ENCODE assay signal across 8 cellular contexts in the genomic region with DNA sequence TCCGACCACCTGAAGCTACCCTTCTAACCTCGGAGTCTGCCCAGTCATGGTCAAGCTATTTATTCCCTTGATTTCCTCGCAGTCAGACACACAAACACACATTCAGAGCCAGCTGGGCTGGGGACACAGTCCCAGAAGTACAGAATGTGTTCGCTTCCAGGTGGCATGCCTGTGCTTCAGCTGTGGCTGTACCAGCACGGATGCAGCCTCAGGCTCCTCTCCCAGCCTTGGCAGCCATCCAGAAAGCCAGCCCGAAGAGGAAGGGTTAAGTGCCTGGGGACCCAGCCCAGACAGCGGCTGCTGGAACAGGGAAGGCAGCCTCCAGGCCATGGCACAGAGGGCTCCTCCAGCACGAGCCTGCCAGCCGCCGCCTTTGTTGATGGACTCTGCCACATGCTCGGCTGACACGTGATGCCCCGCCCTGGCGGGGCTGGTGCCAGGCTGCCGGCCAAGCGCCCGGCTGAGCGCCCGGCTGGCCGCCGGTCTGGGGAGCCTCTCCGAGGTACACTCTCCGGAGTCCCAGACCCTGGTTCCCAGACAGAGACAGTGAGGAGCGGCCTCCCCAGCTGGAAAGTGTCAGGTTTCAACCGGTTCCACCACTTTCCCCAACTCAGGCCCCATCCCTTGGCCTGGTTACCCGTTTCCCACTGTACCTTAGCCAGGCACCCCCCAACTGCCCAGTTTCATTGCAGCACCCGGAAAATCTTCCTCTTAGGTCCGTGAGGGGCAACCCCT. TPM values are rescaled to one million over a fixed set of nuclear protein-coding genes. Genes with fewer than 3 reads are reported as not detected.
A peak's percentile ranks its signal among the peaks of the same experiment; 100 is the strongest.
DNase-seq lines count a peak whose midpoint lies in the region; ATAC-seq and TF ChIP-seq lines count a peak whose summit lies in the region.

No MANE protein-coding gene starts in this region.

- ATAC-seq in HG02885 (IDR thresholded peaks at IDR 0.05; ENCODE audit: poor library complexity, unreplicated experiment), result no peak
- no peak for ATAC-seq in activated T-helper 17 cell treated with anti-CD3 and anti-CD28 coated beads, Interleukin-2, amount 50 U/mL, for 72 hours (replicated peaks)

- H3K9me3 Mint-ChIP-seq in MCF 10A (ENCODE audit: unreplicated experiment), result no peaks in the 10 kb centered on the region
- H3K9me3 Mint-ChIP-seq in activated T-helper 17 cell treated with anti-CD3 and anti-CD28 coated beads, Interleukin-2, amount 50 U/mL, for 72 hours, result no peaks in the 10 kb centered on the region

- peak overlapping the region; percentile 46 for H3K27ac Mint-ChIP-seq in MCF 10A (ENCODE audit: low read depth, unreplicated experiment)
- no peak overlapping the region for H3K27ac Mint-ChIP-seq in activated T-helper 17 cell treated with anti-CD3 and anti-CD28 coated beads, Interleukin-2, amount 50 U/mL, for 72 hours

- peaks cover 6% of the 10 kb centered on the region for H3K36me3 Mint-ChIP-seq in MCF 10A (ENCODE audit: insufficient read depth, unreplicated experiment)
- peaks cover 19% of the 10 kb centered on the region for H3K36me3 Mint-ChIP-seq in activated T-helper 17 cell treated with anti-CD3 and anti-CD28 coated beads, Interleukin-2, amount 50 U/mL, for 72 hours (ENCODE audit: low read depth)

- H3K27me3 ChIP-seq in iPS-18a (ENCODE audit: control insufficient read depth, insufficient read depth, low read length) (peaks cover 16% of the 10 kb centered on the region), skeletal muscle satellite cell (ENCODE audit: control insufficient read depth, insufficient read depth, low read length) (no peaks in the 10 kb centered on the region)

- BruUV-seq in MCF 10A (replicated peaks; lab: Mats Ljungman, UMichigan), result no TSS peak

- peaks cover 58% of the 10 kb centered on the region for H3K4me1 Mint-ChIP-seq in MCF 10A (ENCODE audit: insufficient read depth, unreplicated experiment)
- H3K4me1 Mint-ChIP-seq in activated T-helper 17 cell treated with anti-CD3 and anti-CD28 coated beads, Interleukin-2, amount 50 U/mL, for 72 hours, result peaks cover 54% of the 10 kb centered on the region

- DNase-seq in DMS153 treated with DMSO at 0.1 percent for 48 hours (lab: John Stamatoyannopoulos, UW; ENCODE audit: unreplicated experiment) (peak; percentile 97), NCI-H2107 (lab: John Stamatoyannopoulos, UW) (peak; percentile 48), MCF 10A (ENCODE audit: unreplicated experiment) (peak; percentile 81), cortex of kidney (lab: John Stamatoyannopoulos, UW) (no peak)

- no peaks in the 10 kb centered on the region for H3K36me3 ChIP-seq in iPS-18a (ENCODE audit: control insufficient read depth, low read depth, low read length)
- H3K36me3 ChIP-seq in skeletal muscle satellite cell (ENCODE audit: insufficient read depth, low read length), result no peaks in the 10 kb centered on the region

- peak overlapping the region; percentile 6 for H3K9ac ChIP-seq in iPS-18a (ENCODE audit: low read length)
- H3K9ac ChIP-seq in skeletal muscle satellite cell (ENCODE audit: low read depth, low read length), result peak overlapping the region; percentile 1

- H3K4me1 ChIP-seq in iPS-18a (ENCODE audit: control insufficient read depth, low read depth, low read length), result peaks cover 64% of the 10 kb centered on the region
- peaks cover 79% of the 10 kb centered on the region for H3K4me1 ChIP-seq in skeletal muscle satellite cell (ENCODE audit: control insufficient read depth, insufficient read depth, low read length)

- TF ChIP-seq CTCF in MCF 10A (IDR thresholded peaks at IDR 0.05; ENCODE audit: unreplicated experiment), result no peak

- no peaks in the 10 kb centered on the region for H3K27me3 Mint-ChIP-seq in MCF 10A (ENCODE audit: insufficient read depth, unreplicated experiment)
- H3K27me3 Mint-ChIP-seq in activated T-helper 17 cell treated with anti-CD3 and anti-CD28 coated beads, Interleukin-2, amount 50 U/mL, for 72 hours, result no peaks in the 10 kb centered on the region

- H3K27ac ChIP-seq in iPS-18a (ENCODE audit: low read length), result no peak overlapping the region

- intact Hi-C loops in MCF 10A (cut with micrococcal nuclease), result loop anchor here (1.0 to 10.0 kb wide), 3 partner anchors 58 to 172 kb away; no protein-coding TSS in a partner anchor

- H3K9me3 ChIP-seq in iPS-18a (ENCODE audit: control insufficient read depth, low read depth, low read length), result no peaks in the 10 kb centered on the region
- no peaks in the 10 kb centered on the region for H3K9me3 ChIP-seq in skeletal muscle satellite cell (replicated peaks; ENCODE audit: low read length)

- peak overlapping the region; percentile 26 for H3K4me3 ChIP-seq in iPS-18a (ENCODE audit: low read length)
- H3K4me3 ChIP-seq in skeletal muscle satellite cell (ENCODE audit: low read length), result peak overlapping the region; percentile 26

- H3K4me2 ChIP-seq in skeletal muscle satellite cell (ENCODE audit: low read length), result peak overlapping the region; percentile 60

- CTCF ChIA-PET in MCF 10A (lab: Yijun Ruan, JAX), result interaction anchor here (0.6 to 12.9 kb wide), 19 partner anchors 11 to 170 kb away, joined by 3 to 125 read pairs (median 7); a partner anchor contains a TSS

- POLR2A ChIA-PET in MCF 10A (lab: Yijun Ruan, JAX), result interaction anchor here (0.5 to 1.6 kb wide), 13 partner anchors 12 to 147 kb away, joined by 3 to 8 read pairs (median 3); a partner anchor contains a TSS

- H3K4me3 Mint-ChIP-seq in MCF 10A (ENCODE audit: unreplicated experiment), result peak overlapping the region; percentile 21
- H3K4me3 Mint-ChIP-seq in activated T-helper 17 cell treated with anti-CD3 and anti-CD28 coated beads, Interleukin-2, amount 50 U/mL, for 72 hours, result no peak overlapping the region

RNA-seq across cellular contexts. Expression of a gene that starts 5.4 kb away (rescaled TPM):
- total RNA-seq in MCF 10A (2022), result 0.17 TPM in 1 of 2 replicates, not detected in the other
- under 0.01 and 0.44 TPM in 2 replicates for total RNA-seq in skeletal muscle satellite cell (2012; rRNA removed)
- total RNA-seq in activated T-helper 17 cell treated with anti-CD3 and anti-CD28 coated beads, Interleukin-2, amount 50 U/mL, for 72 hours, result 10 to 100 TPM in 1 of 2 donors, 1 to 10 TPM in 1; 3.2 to 19.3 TPM

RNA-seq across cellular contexts. Expression of a gene that starts 57.6 kb away (rescaled TPM):
- total RNA-seq in MCF 10A (2022), result 24.4 and 30.9 TPM in 2 replicates
- total RNA-seq in skeletal muscle satellite cell (2012; rRNA removed), result 15.7 and 22.1 TPM in 2 replicates
- 10 to 100 TPM; 85.7 to 99.5 TPM for total RNA-seq in activated T-helper 17 cell treated with anti-CD3 and anti-CD28 coated beads, Interleukin-2, amount 50 U/mL, for 72 hours
